ENCODE assay signal across 32 cellular contexts in genomic region chr1:2054560-2054959, GRCh38. TPM values are rescaled to one million over a fixed set of nuclear protein-coding genes. Genes with fewer than 3 reads are reported as not detected.
"Had no signal": no experiment of that assay in that cellular context is flagged by ENCODE, and none has a peak within 500 bp of the region (broad histone marks: within the 10 kb centered on the region; RNA-seq: fewer than 3 reads in every experiment).

No MANE protein-coding gene starts in this region.

- H3K9me3 Mint-ChIP-seq: mesothelial cell of epicardium; naive B cell; natural killer cell; nephron progenitor cell; neural progenitor cell; stimulated activated memory B cell treated with anti-CD40 and anti-IgM and Interleukin-4, amounts not matched to agents 10 μg/mL and 1 μg/mL and 100 μg/mL, for 72 hours; stimulated activated naive CD8-positive, alpha-beta T cell treated with anti-CD3 and anti-CD28 coated beads, Interleukin-15, amount 100 ng/mL, for 72 hours; type B pancreatic cell had no signal

- H3K36me3 Mint-ChIP-seq: naive B cell, natural killer cell, neural progenitor cell, type B pancreatic cell had no signal

- H3K27me3 Mint-ChIP-seq: naive B cell; stimulated activated memory B cell treated with anti-CD40 and anti-IgM and Interleukin-4, amounts not matched to agents 10 μg/mL and 1 μg/mL and 100 μg/mL, for 72 hours had no signal

- H3K4me1 ChIP-seq: neural progenitor cell, parathyroid adenoma, psoas muscle had no signal

- DNase-seq: islet precursor cell; mesendoderm; naive B cell; natural killer cell; nephron progenitor cell; occipital lobe; psoas muscle; right lobe of liver; stimulated activated CD4-positive, alpha-beta T cell treated with anti-CD3 and anti-CD28 coated beads, Interleukin-1b, Interleukin-23, amount 100 ng/mL, for 48 hours; stimulated activated CD4-positive, alpha-beta T cell treated with anti-CD3 and anti-CD28 coated beads, Interleukin-2, amount 100 ng/mL, for 48 hours; stimulated activated CD4-positive, alpha-beta T cell treated with anti-CD3 and anti-CD28 coated beads, Interleukin-4, amount 100 ng/mL, for 4 hours; stimulated activated CD8-positive, alpha-beta memory T cell treated with anti-CD3 and anti-CD28 coated beads, Interleukin-4, amount 100 ng/mL, for 48 hours; stimulated activated naive CD4-positive, alpha-beta T cell treated with Interleukin-2 at 50 U/mL for 16 hours; stimulated activated naive CD8-positive, alpha-beta T cell treated with anti-CD3 and anti-CD28 coated beads, Interleukin-15, amount 100 ng/mL, for 72 hours; substantia nigra had no signal

- H3K9ac ChIP-seq: neural progenitor cell, parathyroid adenoma had no signal

- H2AFZ ChIP-seq: hepatocyte, neural progenitor cell, parathyroid adenoma had no signal

- ATAC-seq: left lobe of liver; natural killer cell; psoas muscle; right lobe of liver; stimulated activated memory B cell treated with anti-CD40 and anti-IgM and Interleukin-4, amounts not matched to agents 10 μg/mL and 1 μg/mL and 100 μg/mL, for 72 hours; stimulated activated naive CD8-positive, alpha-beta T cell treated with anti-CD3 and anti-CD28 coated beads, Interleukin-15, amount 100 ng/mL, for 72 hours had no signal

- H3K36me3 ChIP-seq: neural progenitor cell, neutrophil, tibial nerve, vagina had no signal

- H3K79me2 ChIP-seq: parathyroid adenoma had no signal

- H3K27ac Mint-ChIP-seq: mesothelial cell of epicardium; nephron progenitor cell; neural progenitor cell; stimulated activated memory B cell treated with anti-CD40 and anti-IgM and Interleukin-4, amounts not matched to agents 10 μg/mL and 1 μg/mL and 100 μg/mL, for 72 hours; stimulated activated naive CD8-positive, alpha-beta T cell treated with anti-CD3 and anti-CD28 coated beads, Interleukin-15, amount 100 ng/mL, for 72 hours; type B pancreatic cell had no signal

- H3K27ac ChIP-seq: hepatocyte, neural progenitor cell, neutrophil, parathyroid adenoma, psoas muscle, right lobe of liver, tibial nerve, vagina had no signal

- H3K4me3 Mint-ChIP-seq: mesothelial cell of epicardium; natural killer cell; nephron progenitor cell; neural progenitor cell; stimulated activated memory B cell treated with anti-CD40 and anti-IgM and Interleukin-4, amounts not matched to agents 10 μg/mL and 1 μg/mL and 100 μg/mL, for 72 hours; stimulated activated naive CD8-positive, alpha-beta T cell treated with anti-CD3 and anti-CD28 coated beads, Interleukin-15, amount 100 ng/mL, for 72 hours had no signal

- H3K4me3 ChIP-seq: hepatocyte, lung, neural progenitor cell, psoas muscle, right lobe of liver, smooth muscle cell, tibial nerve, vagina had no signal

- H3K27me3 ChIP-seq: hepatocyte, right lobe of liver, vagina had no signal

- H3K4me2 ChIP-seq: hepatocyte, neural progenitor cell, smooth muscle cell had no signal

- H3K9me3 ChIP-seq: neutrophil, psoas muscle, right lobe of liver, tibial nerve, vagina had no signal

RNA-seq across cellular contexts. Expression of gene GABRD, which starts 35.4 kb away (rescaled TPM):
- total RNA-seq: hepatocyte, kidney epithelial cell, left lobe of liver, liver, mononuclear cell, osteocyte, smooth muscle cell, vagina had no signal

RNA-seq across cellular contexts. Expression of gene CFAP74, which starts 51.0 kb away (rescaled TPM):
- total RNA-seq: hepatocyte, kidney epithelial cell, natural killer cell, osteocyte, posterior vena cava, psoas muscle, smooth muscle cell, tibial nerve, vagina had no signal
